Comparison of ENCODE assay signal across 11 cellular contexts in genomic region chr16:2539168-2539837, GRCh38. TPM values are rescaled to one million over a fixed set of nuclear protein-coding genes. Genes with fewer than 3 reads are reported as not detected.
DNase-seq lines count a peak whose midpoint lies in the region; ATAC-seq and TF ChIP-seq lines count a peak whose summit lies in the region.
"Not testable (repeated sequence)": the region's sequence is repeated elsewhere in the genome, so short reads cannot be mapped to it uniquely, and the experiment has no call there.
"Had no signal": no experiment of that assay in that cellular context is flagged by ENCODE, and none has a peak within 500 bp of the region (broad histone marks: within the 10 kb centered on the region; RNA-seq: fewer than 3 reads in every experiment).

No MANE protein-coding gene starts in this region.

- H3K4me3 ChIP-seq in HUES48 (ENCODE audit: low read depth, low read length) (0 out of 2 replicates have a peak overlapping the region, but pooled peaks have one; percentile 57), iPS-20b (ENCODE audit: low read length) (0 out of 2 replicates have a peak overlapping the region, but pooled peaks have one; percentile 72), stomach (peak overlapping the region; percentile 62 to 75 (median 64))

- not testable (repeated sequence) for TF ChIP-seq CTCF in CD4-positive, alpha-beta T cell (IDR thresholded peaks at IDR 0.05); neural crest cell (conservative IDR thresholded peaks at IDR 0.05); stomach (IDR thresholded peaks at IDR 0.05)

- not testable (repeated sequence) for H3K4me1 ChIP-seq in HUES48 (ENCODE audit: control insufficient read depth, insufficient read depth, low read length); iPS-20b (ENCODE audit: insufficient read depth, low read length)
- peaks cover 35 to 57% (median 48%) of the 10 kb centered on the region in 4 donors for H3K4me1 ChIP-seq in stomach

- peaks cover 38% of the 10 kb centered on the region for H3K4me1 Mint-ChIP-seq in CD4-positive, alpha-beta T cell (ENCODE audit: low read depth)
- H3K4me1 Mint-ChIP-seq in T-cell (peaks cover 36 to 50% (median 49%) of the 10 kb centered on the region in 3 donors), neural crest cell (peaks cover 40% of the 10 kb centered on the region)
- peaks cover 49% of the 10 kb centered on the region for H3K4me1 Mint-ChIP-seq in activated naive CD4-positive, alpha-beta T cell treated with anti-CD3 and anti-CD28 coated beads, Interleukin-2, amount 10 ng/mL, durations not matched to agents 7 days and 5 days
- H3K4me1 Mint-ChIP-seq in effector memory CD8-positive, alpha-beta T cell (ENCODE audit: low read depth in 2 of 2): peaks cover 24 to 35% of the 10 kb centered on the region in 2 donors

- not testable (repeated sequence) for H3K36me3 ChIP-seq in HUES48 (ENCODE audit: control insufficient read depth, insufficient read depth, low read length); iPS-20b (ENCODE audit: insufficient read depth, low read depth, low read length); stomach

- not testable (repeated sequence) for H3K27ac ChIP-seq in CD4-positive, alpha-beta T cell (ENCODE audit: low read depth, low read length); HUES48 (ENCODE audit: low read depth, low read length); iPS-20b (ENCODE audit: low read length)
- peak overlapping the region in 1 of 5 donors; percentile 17 for H3K27ac ChIP-seq in stomach

- intact Hi-C loops in CD4-positive, alpha-beta T cell (cut with DNase I, micrococcal nuclease): loop anchor here in 1 of 2 experiments (5.0 kb wide), 1 partner anchor 963 kb away; the partner anchor contains the start of gene CLUAP1
- intact Hi-C loops in stomach (cut with DNase I; ENCODE audit: low total_unique reads): loop anchor here (10.0 kb wide), 1 partner anchor 55 kb away; no protein-coding TSS in a partner anchor

- CTCF ChIA-PET in CD4-positive, alpha-beta T cell (lab: Charles Lee); T-cell (lab: Charles Lee); activated naive CD4-positive, alpha-beta T cell treated with anti-CD3 and anti-CD28 coated beads, Interleukin-2, amount 10 ng/mL, durations not matched to agents 7 days and 5 days (lab: Charles Lee): not testable (repeated sequence)

- DNase-seq in CD4-positive, alpha-beta T cell; T-cell; activated naive CD4-positive, alpha-beta T cell treated with anti-CD3 and anti-CD28 coated beads, Interleukin-2, amount 10 ng/mL, durations not matched to agents 7 days and 5 days; effector memory CD8-positive, alpha-beta T cell; neural crest cell (ENCODE audit: low read depth, low spot score); stomach: not testable (repeated sequence)

- peaks cover 25% of the 10 kb centered on the region for H3K36me3 Mint-ChIP-seq in CD4-positive, alpha-beta T cell (ENCODE audit: low read depth)
- not testable (repeated sequence) for H3K36me3 Mint-ChIP-seq in T-cell; activated naive CD4-positive, alpha-beta T cell treated with anti-CD3 and anti-CD28 coated beads, Interleukin-2, amount 10 ng/mL, durations not matched to agents 7 days and 5 days; neural crest cell (ENCODE audit: low read depth)
- H3K36me3 Mint-ChIP-seq in effector memory CD8-positive, alpha-beta T cell (ENCODE audit: insufficient read depth): peaks cover 36% of the 10 kb centered on the region

- WGBS in stomach, 5 donors: 76 to 81% (median 77%) methylated on average over 25 of the region's 25 CpGs

- not testable (repeated sequence) for TF ChIP-seq POLR2A in stomach (IDR thresholded peaks at IDR 0.05)

- peak overlapping the region; percentile 86 for H3K4me3 Mint-ChIP-seq in CD4-positive, alpha-beta T cell
- peak overlapping the region; percentile 80 to 86 (median 83) for H3K4me3 Mint-ChIP-seq in T-cell
- H3K4me3 Mint-ChIP-seq in activated naive CD4-positive, alpha-beta T cell treated with anti-CD3 and anti-CD28 coated beads, Interleukin-2, amount 10 ng/mL, durations not matched to agents 7 days and 5 days: peak overlapping the region; percentile 76
- H3K4me3 Mint-ChIP-seq in effector memory CD8-positive, alpha-beta T cell: peak overlapping the region; percentile 77 to 82
- H3K4me3 Mint-ChIP-seq in neural crest cell: peak overlapping the region; percentile 81

- not testable (repeated sequence) for TF ChIP-seq EP300 in stomach (IDR thresholded peaks at IDR 0.05)

- POLR2A ChIA-PET in CD4-positive, alpha-beta T cell (lab: Charles Lee); T-cell (lab: Charles Lee): not testable (repeated sequence)

- H3K9me3 Mint-ChIP-seq in CD4-positive, alpha-beta T cell; T-cell; activated naive CD4-positive, alpha-beta T cell treated with anti-CD3 and anti-CD28 coated beads, Interleukin-2, amount 10 ng/mL, durations not matched to agents 7 days and 5 days; effector memory CD8-positive, alpha-beta T cell; neural crest cell: not testable (repeated sequence)

- not testable (repeated sequence) for H3K27me3 Mint-ChIP-seq in CD4-positive, alpha-beta T cell; T-cell; activated naive CD4-positive, alpha-beta T cell treated with anti-CD3 and anti-CD28 coated beads, Interleukin-2, amount 10 ng/mL, durations not matched to agents 7 days and 5 days; effector memory CD8-positive, alpha-beta T cell; neural crest cell (ENCODE audit: low read depth)

- peak overlapping the region; percentile 42 for H3K27ac Mint-ChIP-seq in CD4-positive, alpha-beta T cell
- peak overlapping the region; percentile 52 to 55 for H3K27ac Mint-ChIP-seq in T-cell
- not testable (repeated sequence) for H3K27ac Mint-ChIP-seq in activated naive CD4-positive, alpha-beta T cell treated with anti-CD3 and anti-CD28 coated beads, Interleukin-2, amount 10 ng/mL, durations not matched to agents 7 days and 5 days; effector memory CD8-positive, alpha-beta T cell; neural crest cell (ENCODE audit: unreplicated experiment)

- ATAC-seq in CD4-positive, alpha-beta T cell (ENCODE audit: poor library complexity); T-cell (replicated peaks in 1 of 4); effector memory CD8-positive, alpha-beta T cell (replicated peaks): not testable (repeated sequence)

- not testable (repeated sequence) for H3K27me3 ChIP-seq in CD4-positive, alpha-beta T cell (ENCODE audit: control insufficient read depth, insufficient read depth, low read length); HUES48 (ENCODE audit: control insufficient read depth, insufficient read depth, low read length); iPS-20b (ENCODE audit: insufficient read depth, low read length); stomach

- H3K9ac ChIP-seq in HUES48 (ENCODE audit: low read depth, low read length); iPS-20b (ENCODE audit: low read depth, low read length): not testable (repeated sequence)

- not testable (repeated sequence) for H3K9me3 ChIP-seq in CD4-positive, alpha-beta T cell (ENCODE audit: control insufficient read depth, low read length); HUES48 (ENCODE audit: control insufficient read depth, insufficient read depth, low read length); iPS-20b (ENCODE audit: insufficient read depth, low read depth, low read length); stomach

RNA-seq across cellular contexts. Expression of gene PDPK1, which starts 1.5 kb away (rescaled TPM):
- 10 to 100 TPM; 46.1 to 51.1 TPM for total RNA-seq in CD4-positive, alpha-beta T cell
- 10 to 100 TPM; 49.8 to 68.4 (median 67.3) TPM for total RNA-seq in T-cell
- total RNA-seq in neural crest cell: 34.2 and 37.5 TPM in 2 replicates
- total RNA-seq in stomach: 10 to 100 TPM; 18.7 to 86.9 (median 33.4) TPM
- polyA plus RNA-seq in stomach: 10 to 100 TPM in 1 of 3 donors, 1 to 10 TPM in 2; 7.0 to 18.3 (median 9.2) TPM

RNA-seq across cellular contexts. Expression of gene CEMP1, which starts 8.1 kb away (rescaled TPM):
- 1 to 10 TPM; 1.0 to 1.8 TPM for total RNA-seq in CD4-positive, alpha-beta T cell
- total RNA-seq in T-cell (1 to 10 TPM in 3 of 5 donors, under 1 TPM in 1, not detected in 1; 0.26 to 3.1 (median 1.1) TPM), neural crest cell (not detected in 2 replicates), stomach (under 1 TPM in 1 of 5 donors, not detected in 4; 0.58 TPM)
- under 1 TPM in 2 of 3 donors, not detected in 1; 0.43 to 0.61 TPM for polyA plus RNA-seq in stomach
- total RNA-seq: aorta, Daoy, temporal lobe had no signal

RNA-seq across cellular contexts. Expression of gene AMDHD2, which starts 19.1 kb away (rescaled TPM):
- 100 to 1,000 TPM; 171 to 177 TPM for total RNA-seq in CD4-positive, alpha-beta T cell
- total RNA-seq in T-cell (100 to 1,000 TPM; 104 to 215 (median 122) TPM), neural crest cell (50.9 and 58.3 TPM in 2 replicates), stomach (10 to 100 TPM; 13.4 to 76.8 (median 28.7) TPM)
- polyA plus RNA-seq in stomach: 10 to 100 TPM; 17.2 to 24.7 (median 21.1) TPM

RNA-seq across cellular contexts. Expression of gene ATP6V0C, which starts 25.6 kb away (rescaled TPM):
- 100 to 1,000 TPM; 224 to 234 TPM for total RNA-seq in CD4-positive, alpha-beta T cell
- total RNA-seq in T-cell (100 to 1,000 TPM; 122 to 161 (median 128) TPM), neural crest cell (154 and 159 TPM in 2 replicates), stomach (100 to 1,000 TPM in 2 of 5 donors, 10 to 100 TPM in 2, 1 to 10 TPM in 1; 8.1 to 169 (median 68.3) TPM)
- polyA plus RNA-seq in stomach: 100 to 1,000 TPM in 1 of 3 donors, 10 to 100 TPM in 2; 49.8 to 113 (median 82.3) TPM
